ENCODE assay signal across 1 cellular context in genomic region chr2:202091476-202091875, GRCh38.
TF ChIP-seq lines count a peak whose summit lies in the region.

No MANE protein-coding gene starts in this region.

TF ChIP-seq in GM12878, 131 proteins besides CTCF, POLR2A, EP300 and RAD21 (continues in another document):
- no peak for TF ChIP-seq ASH2L (IDR thresholded peaks at IDR 0.05; ENCODE audit: borderline replicate concordance, low read depth)
- no peak for TF ChIP-seq SP1 (IDR thresholded peaks at IDR 0.05; ENCODE audit: low read depth, low read length)
- TF ChIP-seq ZNF687 (IDR thresholded peaks at IDR 0.05), result no peak
- no peak for TF ChIP-seq STAT1 (conservative IDR thresholded peaks at IDR 0.05)
- TF ChIP-seq PML (IDR thresholded peaks at IDR 0.05; ENCODE audit: low read length), result no peak
- no peak for TF ChIP-seq IRF3 (IDR thresholded peaks at IDR 0.05)
- no peak for TF ChIP-seq IRF4 (IDR thresholded peaks at IDR 0.05; ENCODE audit: low read depth, low read length)
- TF ChIP-seq BCL3 (IDR thresholded peaks at IDR 0.05; ENCODE audit: borderline replicate concordance, insufficient read depth, low read depth, low read length, poor library complexity, severe bottlenecking), result no peak
- no peak for TF ChIP-seq NR2C2 (IDR thresholded peaks at IDR 0.05; ENCODE audit: borderline replicate concordance, control insufficient read depth, insufficient read length, low read depth)
- TF ChIP-seq RCOR1 (conservative IDR thresholded peaks at IDR 0.05; ENCODE audit: low read depth, low read length), result no peak
- TF ChIP-seq MLLT1 (IDR thresholded peaks at IDR 0.05), result no peak
- TF ChIP-seq SIX5 (IDR thresholded peaks at IDR 0.05; ENCODE audit: low read depth, low read length, severe bottlenecking), result no peak
- peak; percentile 39; the same call in 1 of the 3 replicates for TF ChIP-seq POU2F2 (IDR thresholded peaks at IDR 0.05; ENCODE audit: borderline replicate concordance, low read depth, low read length)
- TF ChIP-seq SIN3A (IDR thresholded peaks at IDR 0.05; ENCODE audit: low read depth, low read length), result no peak
- no peak for TF ChIP-seq IKZF2 (IDR thresholded peaks at IDR 0.05)
- no peak for TF ChIP-seq YBX1 (IDR thresholded peaks at IDR 0.05)
- TF ChIP-seq FOS (IDR thresholded peaks at IDR 0.05; ENCODE audit: borderline replicate concordance, extremely low read depth, insufficient read length), result no peak
- TF ChIP-seq ZBTB11 (CRISPR knock-in tag; IDR thresholded peaks at IDR 0.05), result no peak
- TF ChIP-seq ZNF384 (IDR thresholded peaks at IDR 0.05; ENCODE audit: borderline replicate concordance, low read depth, low read length), result no peak
- no peak for TF ChIP-seq ATF2 (IDR thresholded peaks at IDR 0.05; ENCODE audit: low read length)
- no peak for TF ChIP-seq ZNF217 (IDR thresholded peaks at IDR 0.05)
- TF ChIP-seq ZZZ3 (IDR thresholded peaks at IDR 0.05; ENCODE audit: control insufficient read depth, insufficient read length, low read depth), result no peak
- peak; percentile 28; the same call in 1 of the 2 replicates for TF ChIP-seq YY1 (IDR thresholded peaks at IDR 0.05; ENCODE audit: low read depth, low read length)
- no peak for TF ChIP-seq ZBTB40 (IDR thresholded peaks at IDR 0.05; ENCODE audit: borderline replicate concordance)
- no peak for TF ChIP-seq GABPA (IDR thresholded peaks at IDR 0.05; ENCODE audit: low read depth)
- no peak for TF ChIP-seq CHD2 (IDR thresholded peaks at IDR 0.05; ENCODE audit: borderline replicate concordance, low read depth, low read length)
- no peak for TF ChIP-seq CUX1 (IDR thresholded peaks at IDR 0.05; ENCODE audit: insufficient replicate concordance, low read depth, low read length)
- no peak for TF ChIP-seq E2F4 (IDR thresholded peaks at IDR 0.05; ENCODE audit: low read depth, low read length)
